Comparison of ENCODE assay signal across 30 cellular contexts in genomic region chr11:46836431-46836830, GRCh38.
"Had no signal": no experiment of that assay in that cellular context is flagged by ENCODE, and none has a peak within 500 bp of the region (broad histone marks: within the 10 kb centered on the region; RNA-seq: fewer than 3 reads in every experiment).

No MANE protein-coding gene starts in this region.

- H3K36me3 Mint-ChIP-seq: natural killer cell; stimulated activated memory B cell treated with anti-CD40 and anti-IgM and Interleukin-4, amounts not matched to agents 10 μg/mL and 1 μg/mL and 100 μg/mL, for 72 hours had no signal

- FAIRE-seq: urothelium cell line had no signal

- ATAC-seq: natural killer cell; psoas muscle; right cardiac atrium; sciatic nerve; stimulated activated memory B cell treated with anti-CD40 and anti-IgM and Interleukin-4, amounts not matched to agents 10 μg/mL and 1 μg/mL and 100 μg/mL, for 72 hours; stimulated activated naive CD8-positive, alpha-beta T cell treated with anti-CD3 and anti-CD28 coated beads, Interleukin-15, amount 100 ng/mL, for 72 hours; stimulated activated naive CD8-positive, alpha-beta T cell treated with anti-CD3 and anti-CD28 coated beads, Interleukin-15, Interleukin-2, amounts not matched to agents 100 U/mL and 50 U/mL, for 24 hours had no signal

- H3K27ac ChIP-seq: neural progenitor cell, ovary, parathyroid adenoma, psoas muscle, skin epidermis, spleen, suprapubic skin, testis, tibial artery, transverse colon, upper lobe of left lung, vagina had no signal

- H2AFZ ChIP-seq: neural progenitor cell, parathyroid adenoma had no signal

- H3K4me3 ChIP-seq: neural progenitor cell, ovary, psoas muscle, skin epidermis, smooth muscle cell, spleen, suprapubic skin, testis, tibial artery, transverse colon, upper lobe of left lung, vagina had no signal

- H3K27ac Mint-ChIP-seq: natural killer cell; nephron; neural progenitor cell; progenitor cell of endocrine pancreas; stimulated activated memory B cell treated with anti-CD40 and anti-IgM and Interleukin-4, amounts not matched to agents 10 μg/mL and 1 μg/mL and 100 μg/mL, for 72 hours; stimulated activated naive CD8-positive, alpha-beta T cell treated with anti-CD3 and anti-CD28 coated beads, Interleukin-15, amount 100 ng/mL, for 72 hours had no signal

- DNase-seq: natural killer cell; occipital lobe; ovary; posterior cingulate gyrus; psoas muscle; right cardiac atrium; spleen; stimulated activated CD4-positive, alpha-beta T cell treated with anti-CD3 and anti-CD28 coated beads, Interleukin-12 subunit alpha, Interleukin-12 subunit beta, amount 100 ng/mL, for 4 hours; stimulated activated CD4-positive, alpha-beta T cell treated with anti-CD3 and anti-CD28 coated beads, Interleukin-1b, Interleukin-23, amount 100 ng/mL, for 48 hours; stimulated activated CD4-positive, alpha-beta T cell treated with anti-CD3 and anti-CD28 coated beads, Interleukin-4, amount 100 ng/mL, for 1 hour; stimulated activated CD4-positive, alpha-beta T cell treated with anti-CD3 and anti-CD28 coated beads, Interleukin-4, amount 100 ng/mL, for 4 hours; stimulated activated CD8-positive, alpha-beta memory T cell treated with anti-CD3 and anti-CD28 coated beads, Interleukin-4, amount 100 ng/mL, for 48 hours; stimulated activated naive CD8-positive, alpha-beta T cell treated with anti-CD3 and anti-CD28 coated beads, Interleukin-15, amount 100 ng/mL, for 72 hours; stimulated activated naive CD8-positive, alpha-beta T cell treated with anti-CD3 and anti-CD28 coated beads, Interleukin-15, Interleukin-2, amounts not matched to agents 100 U/mL and 50 U/mL, for 24 hours; substantia nigra; testis; tibial artery; transverse colon; upper lobe of left lung had no signal

- H3K4me3 Mint-ChIP-seq: natural killer cell; nephron; neural progenitor cell; stimulated activated memory B cell treated with anti-CD40 and anti-IgM and Interleukin-4, amounts not matched to agents 10 μg/mL and 1 μg/mL and 100 μg/mL, for 72 hours; stimulated activated naive CD8-positive, alpha-beta T cell treated with anti-CD3 and anti-CD28 coated beads, Interleukin-15, amount 100 ng/mL, for 72 hours had no signal

- H3K4me2 ChIP-seq: neural progenitor cell, smooth muscle cell had no signal

- H3K27me3 Mint-ChIP-seq: progenitor cell of endocrine pancreas; stimulated activated memory B cell treated with anti-CD40 and anti-IgM and Interleukin-4, amounts not matched to agents 10 μg/mL and 1 μg/mL and 100 μg/mL, for 72 hours; stimulated activated naive CD8-positive, alpha-beta T cell treated with anti-CD3 and anti-CD28 coated beads, Interleukin-15, amount 100 ng/mL, for 72 hours had no signal

- H3K4me1 ChIP-seq: neural progenitor cell, parathyroid adenoma, testis, tibial artery, vagina had no signal

- H3K9ac ChIP-seq: neural progenitor cell, parathyroid adenoma had no signal

- H3K9me3 ChIP-seq: ovary, psoas muscle, spleen, suprapubic skin, testis, tibial artery, transverse colon, upper lobe of left lung, vagina had no signal

- H3K36me3 ChIP-seq: neural progenitor cell, ovary, suprapubic skin, tibial artery, transverse colon, upper lobe of left lung, vagina had no signal

- H3K27me3 ChIP-seq: neural progenitor cell, ovary, spleen, suprapubic skin, testis, tibial artery, transverse colon, upper lobe of left lung, vagina had no signal

- H3K9me3 Mint-ChIP-seq: natural killer cell; nephron; neural progenitor cell; stimulated activated memory B cell treated with anti-CD40 and anti-IgM and Interleukin-4, amounts not matched to agents 10 μg/mL and 1 μg/mL and 100 μg/mL, for 72 hours; stimulated activated naive CD8-positive, alpha-beta T cell treated with anti-CD3 and anti-CD28 coated beads, Interleukin-15, amount 100 ng/mL, for 72 hours had no signal
